22 cellular contexts compared by ENCODE assay signal in genomic region chr6:129793447-129793846, GRCh38.
DNase-seq lines count a peak whose midpoint lies in the region; ATAC-seq, FAIRE-seq and TF ChIP-seq lines count a peak whose summit lies in the region.
"Had no signal": no experiment of that assay in that cellular context is flagged by ENCODE, and none has a peak within 500 bp of the region (broad histone marks: within the 10 kb centered on the region; RNA-seq: fewer than 3 reads in every experiment).

No MANE protein-coding gene starts in this region.

- FAIRE-seq in GM18507 (lab: Jason Lieb, UNC) (peak; percentile 53), K562 (lab: Jason Lieb, UNC) (no peak)
- FAIRE-seq: HepG2 had no signal

- intact Hi-C loops in K562 (cut with micrococcal nuclease) = no loop called here

- in situ Hi-C loops in K562 (cut with MboI) = no loop called here

- 27% methylated on average over 7 of the region's 7 CpGs for whole genome bisulfite sequencing in K562 (ENCODE audit: insufficient coverage, low coverage, missing lambda C conversion rate)

- H3K36me3 ChIP-seq in BLaER1 treated with 17β-estradiol and CSF1 and Interleukin-3, amounts not matched to agents 10 nM and 100 nM = no peaks in the 10 kb centered on the region
- H3K36me3 ChIP-seq in K562 (ENCODE audit: control insufficient read depth, insufficient read depth, low read length) = no peaks in the 10 kb centered on the region
- H3K36me3 ChIP-seq: SJCRH30 had no signal

- no peaks in the 10 kb centered on the region for H3K9me1 ChIP-seq in K562 (ENCODE audit: control insufficient read depth, insufficient read depth, low read length)

- 0 out of 22 replicates have a peak, but pooled peaks cover 0 to 4% (median 0%) of the 10 kb centered on the region in 11 experiments for H3K9me3 ChIP-seq in BLaER1 treated with 17β-estradiol and CSF1 and Interleukin-3, amounts not matched to agents 10 nM and 100 nM (replicated peaks in 1 of 11)
- H3K9me3 ChIP-seq in K562 (replicated peaks; ENCODE audit: control insufficient read depth, insufficient read depth, low read depth, low read length) = no peaks in the 10 kb centered on the region
- H3K9me3 ChIP-seq: Caco-2 had no signal

- TF ChIP-seq EP300 in K562 (IDR thresholded peaks at IDR 0.05; ENCODE audit: low read length) = no peak

- DNase-seq in GM18507 (ENCODE audit: extremely low spot score, insufficient read length, low read depth) (no peak), MV-4-11 (lab: John Stamatoyannopoulos, UW) (peak; percentile 42), K562 (ENCODE audit: extremely low read depth in 1 of 4, low spot score in 3 of 4) (no peak), NCI-H1092 (lab: John Stamatoyannopoulos, UW) (no peak)
- DNase-seq: ACHN; AML-193; Caco-2; CD4-positive, CD25-positive, alpha-beta regulatory T cell; GF-D8; Karpas-422; MM.1S; NCI-H1417; NCI-H187; NCI-H2107; NCI-H2227 treated with DMSO at 0.1 percent for 48 hours; NCI-H510A treated with DMSO at 0.1 percent for 48 hours; NCI-H774 had no signal

- H3K4me3 ChIP-seq in BLaER1 treated with 17β-estradiol and CSF1 and Interleukin-3, amounts not matched to agents 10 nM and 100 nM = no peak overlapping the region
- no peak overlapping the region for H3K4me3 ChIP-seq in K562
- H3K4me3 ChIP-seq: SJCRH30 had no signal

- POLR2A ChIA-PET in K562 (lab: Yijun Ruan, JAX) = no interaction called here

- H3K27me3 ChIP-seq in BLaER1 treated with 17β-estradiol and CSF1 and Interleukin-3, amounts not matched to agents 10 nM and 100 nM = no peaks in the 10 kb centered on the region
- H3K27me3 ChIP-seq in K562 (ENCODE audit: control insufficient read depth in 2 of 2, insufficient read depth in 2 of 2, low read length in 2 of 2) = no peaks in the 10 kb centered on the region
- H3K27me3 ChIP-seq: SJCRH30 had no signal

- no peak for TF ChIP-seq RAD21 in K562 (CRISPR knock-in tag; conservative IDR thresholded peaks at IDR 0.05 in 1 of 2, IDR thresholded peaks at IDR 0.05 in 1 of 2)

- H2AFZ ChIP-seq in K562 (ENCODE audit: low read depth, low read length) = 0 out of 2 replicates have a peak overlapping the region, but pooled peaks have one; percentile 23

- no TSS peak for BruUV-seq in K562 (replicated peaks; lab: Mats Ljungman, UMichigan)

- H3K27ac ChIP-seq in BLaER1 treated with 17β-estradiol and CSF1 and Interleukin-3, amounts not matched to agents 10 nM and 100 nM = no peak overlapping the region
- no peak overlapping the region for H3K27ac ChIP-seq in K562 (ENCODE audit: extremely low read depth, low read depth, low read length)
- H3K27ac ChIP-seq: SJCRH30 had no signal

- H3K9ac ChIP-seq in BLaER1 treated with 17β-estradiol and CSF1 and Interleukin-3, amounts not matched to agents 10 nM and 100 nM = no peak overlapping the region
- H3K9ac ChIP-seq in K562 (ENCODE audit: insufficient read depth in 1 of 2, low read depth in 2 of 2, low read length in 2 of 2) = no peak overlapping the region

- peak overlapping the region in 10 of 11 experiments; percentile 4 to 50 (median 24); a peak in 15 of 22 replicates for H3K4me2 ChIP-seq in BLaER1 treated with 17β-estradiol and CSF1 and Interleukin-3, amounts not matched to agents 10 nM and 100 nM
- H3K4me2 ChIP-seq in K562 (ENCODE audit: insufficient read depth, low read length) = no peak overlapping the region

- TF ChIP-seq CTCF in K562 (IDR thresholded peaks at IDR 0.05 in 2 of 3, conservative IDR thresholded peaks at IDR 0.05 in 1 of 3; ENCODE audit: insufficient read depth in 2 of 3, low read depth in 1 of 3, low read length in 3 of 3) = no peak

- H3K79me2 ChIP-seq in K562 (ENCODE audit: control insufficient read depth, insufficient read depth, low read length) = no peaks in the 10 kb centered on the region

- TF ChIP-seq POLR2A in K562 (conservative IDR thresholded peaks at IDR 0.05) = no peak

- no peak for ATAC-seq in K562
- no peak for ATAC-seq in HG03159 (IDR thresholded peaks at IDR 0.05; ENCODE audit: unreplicated experiment)
- ATAC-seq in HG03571 (IDR thresholded peaks at IDR 0.05; ENCODE audit: unreplicated experiment) = no peak
- ATAC-seq: HepG2 had no signal

- peaks cover 0 to 41% (median 9%) of the 10 kb centered on the region in 10 experiments; a peak in 14 of 20 replicates for H3K4me1 ChIP-seq in BLaER1 treated with 17β-estradiol and CSF1 and Interleukin-3, amounts not matched to agents 10 nM and 100 nM
- H3K4me1 ChIP-seq in K562 (replicated peaks in 1 of 2; ENCODE audit: control insufficient read depth in 2 of 2, insufficient read depth in 2 of 2, low read length in 2 of 2) = no peaks in the 10 kb centered on the region; a peak in 1 of 5 replicates
- H3K4me1 ChIP-seq: Caco-2, SJCRH30 had no signal

- no peaks in the 10 kb centered on the region for H4K20me1 ChIP-seq in BLaER1 treated with 17β-estradiol and CSF1 and Interleukin-3, amounts not matched to agents 10 nM and 100 nM
- no peaks in the 10 kb centered on the region for H4K20me1 ChIP-seq in K562 (replicated peaks; ENCODE audit: control insufficient read depth, insufficient read depth, low read length)

- CTCF ChIA-PET in K562 (lab: Yijun Ruan, JAX; ENCODE audit: low intra/inter-chr PET ratio) = no interaction called here

TF ChIP-seq in K562, 482 proteins besides CTCF, POLR2A, EP300 and RAD21:
- TF ChIP-seq ZBTB5 (IDR thresholded peaks at IDR 0.05) = no peak
- no peak for TF ChIP-seq FOXJ2 (tag; IDR thresholded peaks at IDR 0.05)
- TF ChIP-seq U2AF1 (optimal IDR thresholded peaks at IDR 0.05; ENCODE audit: low read depth, low read length) = no peak
- no peak for TF ChIP-seq PCBP1 (IDR thresholded peaks at IDR 0.05; ENCODE audit: low read depth, low read length, poor library complexity, severe bottlenecking)
- no peak for TF ChIP-seq CBFB (CRISPR knock-in tag; IDR thresholded peaks at IDR 0.05)
- TF ChIP-seq SPI1 (IDR thresholded peaks at IDR 0.05; ENCODE audit: borderline replicate concordance, low read depth, low read length) = 0 out of 2 replicates have a peak, but pooled peaks have one; percentile 30
- TF ChIP-seq IRF2 (CRISPR knock-in tag; IDR thresholded peaks at IDR 0.05) = no peak
- TF ChIP-seq POLR2H (tag; IDR thresholded peaks at IDR 0.05; ENCODE audit: low read depth) = no peak
- TF ChIP-seq CBFA2T3 (IDR thresholded peaks at IDR 0.05) = no peak
